1 cellular context compared by ENCODE assay signal in genomic region chr17:78248051-78248914, GRCh38.
A peak's percentile ranks its signal among the peaks of the same experiment; 100 is the strongest.
TF ChIP-seq lines count a peak whose summit lies in the region.

No MANE protein-coding gene starts in this region.

TF ChIP-seq in HepG2, 621 proteins besides CTCF, POLR2A, EP300 and RAD21 (continued from another document and continues in another):
- TF ChIP-seq, protein P1, sequence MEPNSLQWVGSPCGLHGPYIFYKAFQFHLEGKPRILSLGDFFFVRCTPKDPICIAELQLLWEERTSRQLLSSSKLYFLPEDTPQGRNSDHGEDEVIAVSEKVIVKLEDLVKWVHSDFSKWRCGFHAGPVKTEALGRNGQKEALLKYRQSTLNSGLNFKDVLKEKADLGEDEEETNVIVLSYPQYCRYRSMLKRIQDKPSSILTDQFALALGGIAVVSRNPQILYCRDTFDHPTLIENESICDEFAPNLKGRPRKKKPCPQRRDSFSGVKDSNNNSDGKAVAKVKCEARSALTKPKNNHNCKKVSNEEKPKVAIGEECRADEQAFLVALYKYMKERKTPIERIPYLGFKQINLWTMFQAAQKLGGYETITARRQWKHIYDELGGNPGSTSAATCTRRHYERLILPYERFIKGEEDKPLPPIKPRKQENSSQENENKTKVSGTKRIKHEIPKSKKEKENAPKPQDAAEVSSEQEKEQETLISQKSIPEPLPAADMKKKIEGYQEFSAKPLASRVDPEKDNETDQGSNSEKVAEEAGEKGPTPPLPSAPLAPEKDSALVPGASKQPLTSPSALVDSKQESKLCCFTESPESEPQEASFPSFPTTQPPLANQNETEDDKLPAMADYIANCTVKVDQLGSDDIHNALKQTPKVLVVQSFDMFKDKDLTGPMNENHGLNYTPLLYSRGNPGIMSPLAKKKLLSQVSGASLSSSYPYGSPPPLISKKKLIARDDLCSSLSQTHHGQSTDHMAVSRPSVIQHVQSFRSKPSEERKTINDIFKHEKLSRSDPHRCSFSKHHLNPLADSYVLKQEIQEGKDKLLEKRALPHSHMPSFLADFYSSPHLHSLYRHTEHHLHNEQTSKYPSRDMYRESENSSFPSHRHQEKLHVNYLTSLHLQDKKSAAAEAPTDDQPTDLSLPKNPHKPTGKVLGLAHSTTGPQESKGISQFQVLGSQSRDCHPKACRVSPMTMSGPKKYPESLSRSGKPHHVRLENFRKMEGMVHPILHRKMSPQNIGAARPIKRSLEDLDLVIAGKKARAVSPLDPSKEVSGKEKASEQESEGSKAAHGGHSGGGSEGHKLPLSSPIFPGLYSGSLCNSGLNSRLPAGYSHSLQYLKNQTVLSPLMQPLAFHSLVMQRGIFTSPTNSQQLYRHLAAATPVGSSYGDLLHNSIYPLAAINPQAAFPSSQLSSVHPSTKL (CRISPR knock-in tag; IDR thresholded peaks at IDR 0.05): no peak
- TF ChIP-seq ZNF430 (CRISPR knock-in tag; IDR thresholded peaks at IDR 0.05): no peak
- no peak for TF ChIP-seq NBN (conservative IDR thresholded peaks at IDR 0.05)
- no peak for TF ChIP-seq FOXJ3 (CRISPR knock-in tag; IDR thresholded peaks at IDR 0.05; ENCODE audit: borderline replicate concordance)
- no peak for TF ChIP-seq ZNF441 (CRISPR knock-in tag; IDR thresholded peaks at IDR 0.05; ENCODE audit: borderline replicate concordance)
- TF ChIP-seq MYC (CRISPR knock-in tag; IDR thresholded peaks at IDR 0.05; ENCODE audit: borderline replicate concordance): peak; percentile 41; the same call in 1 of the 2 replicates
- TF ChIP-seq, protein P2, sequence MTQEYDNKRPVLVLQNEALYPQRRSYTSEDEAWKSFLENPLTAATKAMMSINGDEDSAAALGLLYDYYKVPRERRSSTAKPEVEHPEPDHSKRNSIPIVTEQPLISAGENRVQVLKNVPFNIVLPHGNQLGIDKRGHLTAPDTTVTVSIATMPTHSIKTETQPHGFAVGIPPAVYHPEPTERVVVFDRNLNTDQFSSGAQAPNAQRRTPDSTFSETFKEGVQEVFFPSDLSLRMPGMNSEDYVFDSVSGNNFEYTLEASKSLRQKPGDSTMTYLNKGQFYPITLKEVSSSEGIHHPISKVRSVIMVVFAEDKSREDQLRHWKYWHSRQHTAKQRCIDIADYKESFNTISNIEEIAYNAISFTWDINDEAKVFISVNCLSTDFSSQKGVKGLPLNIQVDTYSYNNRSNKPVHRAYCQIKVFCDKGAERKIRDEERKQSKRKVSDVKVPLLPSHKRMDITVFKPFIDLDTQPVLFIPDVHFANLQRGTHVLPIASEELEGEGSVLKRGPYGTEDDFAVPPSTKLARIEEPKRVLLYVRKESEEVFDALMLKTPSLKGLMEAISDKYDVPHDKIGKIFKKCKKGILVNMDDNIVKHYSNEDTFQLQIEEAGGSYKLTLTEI (CRISPR knock-in tag; conservative IDR thresholded peaks at IDR 0.05): no peak
- no peak for TF ChIP-seq ZNF12 (CRISPR knock-in tag; IDR thresholded peaks at IDR 0.05)
- peak; percentile 72; the same call in 1 of the 2 replicates for TF ChIP-seq JUND (CRISPR knock-in tag; IDR thresholded peaks at IDR 0.05)
- no peak for TF ChIP-seq PHB2 (IDR thresholded peaks at IDR 0.05; ENCODE audit: partially characterized antibody)
- TF ChIP-seq, protein P3, sequence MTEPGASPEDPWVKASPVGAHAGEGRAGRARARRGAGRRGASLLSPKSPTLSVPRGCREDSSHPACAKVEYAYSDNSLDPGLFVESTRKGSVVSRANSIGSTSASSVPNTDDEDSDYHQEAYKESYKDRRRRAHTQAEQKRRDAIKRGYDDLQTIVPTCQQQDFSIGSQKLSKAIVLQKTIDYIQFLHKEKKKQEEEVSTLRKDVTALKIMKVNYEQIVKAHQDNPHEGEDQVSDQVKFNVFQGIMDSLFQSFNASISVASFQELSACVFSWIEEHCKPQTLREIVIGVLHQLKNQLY (CRISPR knock-in tag; IDR thresholded peaks at IDR 0.05): peak; percentile 70; the same call in 1 of the 2 replicates
- TF ChIP-seq ZBTB38 (CRISPR knock-in tag; IDR thresholded peaks at IDR 0.05): peak; percentile 95
- no peak for TF ChIP-seq ZNF274 (CRISPR knock-in tag; IDR thresholded peaks at IDR 0.05)
- TF ChIP-seq ZNF605 (CRISPR knock-in tag; IDR thresholded peaks at IDR 0.05): peak; percentile 36; the same call in 1 of the 2 replicates
- 0 out of 2 replicates have a peak, but pooled peaks have one; percentile 19 for TF ChIP-seq ELF1 (CRISPR knock-in tag; IDR thresholded peaks at IDR 0.05)
- TF ChIP-seq ZNF784 (CRISPR knock-in tag; IDR thresholded peaks at IDR 0.05; ENCODE audit: borderline replicate concordance): no peak
- no peak for TF ChIP-seq NFE2L1 (CRISPR knock-in tag; IDR thresholded peaks at IDR 0.05; ENCODE audit: borderline replicate concordance)
- TF ChIP-seq EEA1 (CRISPR knock-in tag; IDR thresholded peaks at IDR 0.05; ENCODE audit: borderline replicate concordance): 0 out of 2 replicates have a peak, but pooled peaks have one; percentile 39
- TF ChIP-seq TOPORS (CRISPR knock-in tag; IDR thresholded peaks at IDR 0.05): no peak
- peak; percentile 52; the same call in 1 of the 2 replicates for TF ChIP-seq RNF2 (conservative IDR thresholded peaks at IDR 0.05; ENCODE audit: low read depth)
- peak; percentile 79; the same call in 1 of the 2 replicates for TF ChIP-seq ZNF768 (CRISPR knock-in tag; IDR thresholded peaks at IDR 0.05)
- no peak for TF ChIP-seq TP53 (CRISPR knock-in tag; conservative IDR thresholded peaks at IDR 0.05)
- TF ChIP-seq ZNF678 (CRISPR knock-in tag; IDR thresholded peaks at IDR 0.05): no peak
- TF ChIP-seq DMAP1 (CRISPR knock-in tag; IDR thresholded peaks at IDR 0.05): no peak; the same call in 1 of the 2 replicates
- TF ChIP-seq, protein P4, sequence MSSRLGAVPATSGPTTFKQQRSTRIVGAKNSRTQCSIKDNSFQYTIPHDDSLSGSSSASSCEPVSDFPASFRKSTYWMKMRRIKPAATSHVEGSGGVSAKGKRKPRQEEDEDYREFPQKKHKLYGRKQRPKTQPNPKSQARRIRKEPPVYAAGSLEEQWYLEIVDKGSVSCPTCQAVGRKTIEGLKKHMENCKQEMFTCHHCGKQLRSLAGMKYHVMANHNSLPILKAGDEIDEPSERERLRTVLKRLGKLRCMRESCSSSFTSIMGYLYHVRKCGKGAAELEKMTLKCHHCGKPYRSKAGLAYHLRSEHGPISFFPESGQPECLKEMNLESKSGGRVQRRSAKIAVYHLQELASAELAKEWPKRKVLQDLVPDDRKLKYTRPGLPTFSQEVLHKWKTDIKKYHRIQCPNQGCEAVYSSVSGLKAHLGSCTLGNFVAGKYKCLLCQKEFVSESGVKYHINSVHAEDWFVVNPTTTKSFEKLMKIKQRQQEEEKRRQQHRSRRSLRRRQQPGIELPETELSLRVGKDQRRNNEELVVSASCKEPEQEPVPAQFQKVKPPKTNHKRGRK (CRISPR knock-in tag; IDR thresholded peaks at IDR 0.05): no peak
- 0 out of 2 replicates have a peak, but pooled peaks have one; percentile 14 for TF ChIP-seq HDAC2 (CRISPR knock-in tag; IDR thresholded peaks at IDR 0.05)
- no peak for TF ChIP-seq HOXA7 (CRISPR knock-in tag; IDR thresholded peaks at IDR 0.05)
- no peak for TF ChIP-seq SP2 (CRISPR knock-in tag; IDR thresholded peaks at IDR 0.05)
- TF ChIP-seq RXRB (CRISPR knock-in tag; IDR thresholded peaks at IDR 0.05; ENCODE audit: borderline replicate concordance): peak; percentile 59
- 0 out of 2 replicates have a peak, but pooled peaks have one; percentile 12 for TF ChIP-seq ZFY (CRISPR knock-in tag; IDR thresholded peaks at IDR 0.05)
- peak; percentile 70; the same call in 1 of the 2 replicates for TF ChIP-seq SAP130 (CRISPR knock-in tag; IDR thresholded peaks at IDR 0.05; ENCODE audit: low read depth)
- no peak for TF ChIP-seq ZNF530 (CRISPR knock-in tag; IDR thresholded peaks at IDR 0.05; ENCODE audit: low read depth)
- TF ChIP-seq, protein P5, sequence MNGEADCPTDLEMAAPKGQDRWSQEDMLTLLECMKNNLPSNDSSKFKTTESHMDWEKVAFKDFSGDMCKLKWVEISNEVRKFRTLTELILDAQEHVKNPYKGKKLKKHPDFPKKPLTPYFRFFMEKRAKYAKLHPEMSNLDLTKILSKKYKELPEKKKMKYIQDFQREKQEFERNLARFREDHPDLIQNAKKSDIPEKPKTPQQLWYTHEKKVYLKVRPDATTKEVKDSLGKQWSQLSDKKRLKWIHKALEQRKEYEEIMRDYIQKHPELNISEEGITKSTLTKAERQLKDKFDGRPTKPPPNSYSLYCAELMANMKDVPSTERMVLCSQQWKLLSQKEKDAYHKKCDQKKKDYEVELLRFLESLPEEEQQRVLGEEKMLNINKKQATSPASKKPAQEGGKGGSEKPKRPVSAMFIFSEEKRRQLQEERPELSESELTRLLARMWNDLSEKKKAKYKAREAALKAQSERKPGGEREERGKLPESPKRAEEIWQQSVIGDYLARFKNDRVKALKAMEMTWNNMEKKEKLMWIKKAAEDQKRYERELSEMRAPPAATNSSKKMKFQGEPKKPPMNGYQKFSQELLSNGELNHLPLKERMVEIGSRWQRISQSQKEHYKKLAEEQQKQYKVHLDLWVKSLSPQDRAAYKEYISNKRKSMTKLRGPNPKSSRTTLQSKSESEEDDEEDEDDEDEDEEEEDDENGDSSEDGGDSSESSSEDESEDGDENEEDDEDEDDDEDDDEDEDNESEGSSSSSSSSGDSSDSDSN (CRISPR knock-in tag; IDR thresholded peaks at IDR 0.05): peak; percentile 33; the same call in 1 of the 2 replicates
- no peak for TF ChIP-seq ZNF383 (CRISPR knock-in tag; IDR thresholded peaks at IDR 0.05; ENCODE audit: borderline replicate concordance)
- TF ChIP-seq, protein P6, sequence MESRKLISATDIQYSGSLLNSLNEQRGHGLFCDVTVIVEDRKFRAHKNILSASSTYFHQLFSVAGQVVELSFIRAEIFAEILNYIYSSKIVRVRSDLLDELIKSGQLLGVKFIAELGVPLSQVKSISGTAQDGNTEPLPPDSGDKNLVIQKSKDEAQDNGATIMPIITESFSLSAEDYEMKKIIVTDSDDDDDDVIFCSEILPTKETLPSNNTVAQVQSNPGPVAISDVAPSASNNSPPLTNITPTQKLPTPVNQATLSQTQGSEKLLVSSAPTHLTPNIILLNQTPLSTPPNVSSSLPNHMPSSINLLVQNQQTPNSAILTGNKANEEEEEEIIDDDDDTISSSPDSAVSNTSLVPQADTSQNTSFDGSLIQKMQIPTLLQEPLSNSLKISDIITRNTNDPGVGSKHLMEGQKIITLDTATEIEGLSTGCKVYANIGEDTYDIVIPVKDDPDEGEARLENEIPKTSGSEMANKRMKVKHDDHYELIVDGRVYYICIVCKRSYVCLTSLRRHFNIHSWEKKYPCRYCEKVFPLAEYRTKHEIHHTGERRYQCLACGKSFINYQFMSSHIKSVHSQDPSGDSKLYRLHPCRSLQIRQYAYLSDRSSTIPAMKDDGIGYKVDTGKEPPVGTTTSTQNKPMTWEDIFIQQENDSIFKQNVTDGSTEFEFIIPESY (CRISPR knock-in tag; IDR thresholded peaks at IDR 0.05): 0 out of 2 replicates have a peak, but pooled peaks have one; percentile 11
- TF ChIP-seq ZNF572 (CRISPR knock-in tag; IDR thresholded peaks at IDR 0.05): 0 out of 2 replicates have a peak, but pooled peaks have one; percentile 56
- TF ChIP-seq SOX13 (IDR thresholded peaks at IDR 0.05): no peak
- TF ChIP-seq SOX13 (CRISPR knock-in tag; conservative IDR thresholded peaks at IDR 0.05 in 1 of 2, IDR thresholded peaks at IDR 0.05 in 1 of 2): peak in 1 of 2 experiments; percentile 30; a peak in 1 of 4 replicates
- peak; percentile 29 for TF ChIP-seq HNF1B (CRISPR knock-in tag; IDR thresholded peaks at IDR 0.05)
- no peak for TF ChIP-seq ZNF773 (CRISPR knock-in tag; IDR thresholded peaks at IDR 0.05; ENCODE audit: borderline replicate concordance)
- no peak for TF ChIP-seq ZNF557 (CRISPR knock-in tag; IDR thresholded peaks at IDR 0.05)
- TF ChIP-seq, protein P7, sequence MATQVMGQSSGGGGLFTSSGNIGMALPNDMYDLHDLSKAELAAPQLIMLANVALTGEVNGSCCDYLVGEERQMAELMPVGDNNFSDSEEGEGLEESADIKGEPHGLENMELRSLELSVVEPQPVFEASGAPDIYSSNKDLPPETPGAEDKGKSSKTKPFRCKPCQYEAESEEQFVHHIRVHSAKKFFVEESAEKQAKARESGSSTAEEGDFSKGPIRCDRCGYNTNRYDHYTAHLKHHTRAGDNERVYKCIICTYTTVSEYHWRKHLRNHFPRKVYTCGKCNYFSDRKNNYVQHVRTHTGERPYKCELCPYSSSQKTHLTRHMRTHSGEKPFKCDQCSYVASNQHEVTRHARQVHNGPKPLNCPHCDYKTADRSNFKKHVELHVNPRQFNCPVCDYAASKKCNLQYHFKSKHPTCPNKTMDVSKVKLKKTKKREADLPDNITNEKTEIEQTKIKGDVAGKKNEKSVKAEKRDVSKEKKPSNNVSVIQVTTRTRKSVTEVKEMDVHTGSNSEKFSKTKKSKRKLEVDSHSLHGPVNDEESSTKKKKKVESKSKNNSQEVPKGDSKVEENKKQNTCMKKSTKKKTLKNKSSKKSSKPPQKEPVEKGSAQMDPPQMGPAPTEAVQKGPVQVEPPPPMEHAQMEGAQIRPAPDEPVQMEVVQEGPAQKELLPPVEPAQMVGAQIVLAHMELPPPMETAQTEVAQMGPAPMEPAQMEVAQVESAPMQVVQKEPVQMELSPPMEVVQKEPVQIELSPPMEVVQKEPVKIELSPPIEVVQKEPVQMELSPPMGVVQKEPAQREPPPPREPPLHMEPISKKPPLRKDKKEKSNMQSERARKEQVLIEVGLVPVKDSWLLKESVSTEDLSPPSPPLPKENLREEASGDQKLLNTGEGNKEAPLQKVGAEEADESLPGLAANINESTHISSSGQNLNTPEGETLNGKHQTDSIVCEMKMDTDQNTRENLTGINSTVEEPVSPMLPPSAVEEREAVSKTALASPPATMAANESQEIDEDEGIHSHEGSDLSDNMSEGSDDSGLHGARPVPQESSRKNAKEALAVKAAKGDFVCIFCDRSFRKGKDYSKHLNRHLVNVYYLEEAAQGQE (IDR thresholded peaks at IDR 0.05; ENCODE audit: borderline replicate concordance in 1 of 2, low read depth in 1 of 2, low read length in 2 of 2): no peak
